Comparison of ENCODE assay signal across 8 cellular contexts in the genomic region with DNA sequence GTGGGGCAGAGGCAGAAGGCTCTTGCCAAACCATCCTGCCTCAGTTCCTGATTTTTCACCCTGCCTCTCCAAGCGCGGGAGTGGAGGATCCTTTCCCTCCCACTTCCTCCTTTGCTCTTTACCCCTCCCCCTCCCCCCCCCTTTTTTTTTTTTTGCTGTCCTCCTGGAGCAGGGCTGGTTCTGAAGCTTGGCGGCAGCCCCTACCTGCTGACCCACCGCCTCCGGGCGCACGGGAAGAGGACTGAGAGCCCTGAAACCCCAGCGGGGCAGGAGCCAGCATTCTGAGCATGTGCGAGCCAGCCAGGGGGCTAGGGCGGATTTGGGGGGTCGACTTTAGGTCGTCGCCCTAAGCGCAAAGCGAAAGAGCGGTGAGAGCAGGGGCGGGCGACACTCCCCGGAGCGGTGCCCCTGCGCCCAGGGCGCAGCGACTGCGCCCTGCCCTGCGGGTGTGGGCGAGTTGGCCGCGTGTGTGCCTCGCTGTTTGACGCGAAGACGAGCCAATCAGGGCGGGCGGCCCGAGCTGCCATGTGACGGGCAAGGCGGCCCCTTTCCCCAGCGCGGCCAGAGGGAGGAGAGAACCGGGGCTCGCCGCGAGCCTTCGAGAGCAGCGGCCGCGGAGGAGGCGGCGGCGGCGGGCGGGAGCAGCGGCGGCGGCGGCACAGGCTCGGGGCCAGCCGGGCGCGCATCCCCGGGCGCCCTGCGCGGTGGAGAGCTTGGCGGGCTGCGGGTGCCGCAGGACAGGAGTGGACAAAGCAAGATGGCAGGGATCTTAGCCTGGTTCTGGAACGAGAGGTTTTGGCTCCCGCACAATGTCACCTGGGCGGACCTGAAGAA. TPM values are rescaled to one million over a fixed set of nuclear protein-coding genes. Genes with fewer than 3 reads are reported as not detected.
DNase-seq lines count a peak whose midpoint lies in the region; ATAC-seq, FAIRE-seq and TF ChIP-seq lines count a peak whose summit lies in the region.

A gene with protein sequence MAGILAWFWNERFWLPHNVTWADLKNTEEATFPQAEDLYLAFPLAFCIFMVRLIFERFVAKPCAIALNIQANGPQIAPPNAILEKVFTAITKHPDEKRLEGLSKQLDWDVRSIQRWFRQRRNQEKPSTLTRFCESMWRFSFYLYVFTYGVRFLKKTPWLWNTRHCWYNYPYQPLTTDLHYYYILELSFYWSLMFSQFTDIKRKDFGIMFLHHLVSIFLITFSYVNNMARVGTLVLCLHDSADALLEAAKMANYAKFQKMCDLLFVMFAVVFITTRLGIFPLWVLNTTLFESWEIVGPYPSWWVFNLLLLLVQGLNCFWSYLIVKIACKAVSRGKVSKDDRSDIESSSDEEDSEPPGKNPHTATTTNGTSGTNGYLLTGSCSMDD (plus strand): TSS at position 581 of the 834 bp plus-strand sequence. CDS start 177 bp downstream, at position 758.

- peaks cover 44% of the 10 kb centered on the region for H3K79me2 ChIP-seq in smooth muscle cell (ENCODE audit: low read depth)

- peak within 1 kb of the TSS; percentile 89 for H3K27ac ChIP-seq in WERI-Rb-1
- H3K27ac ChIP-seq in smooth muscle cell (ENCODE audit: low read depth): no peak within 1 kb of the TSS

- DNase-seq in SHP77 (lab: John Stamatoyannopoulos, UW) (peak; percentile 72 to 79), SHP77 treated with DMSO at 0.1 percent for 48 hours (lab: John Stamatoyannopoulos, UW) (no peak), NCI-H2081 treated with DMSO at 0.1 percent for 48 hours (lab: John Stamatoyannopoulos, UW) (peak; percentile 73), WERI-Rb-1 (peak; percentile 94), bronchial epithelial cell (ENCODE audit: low read depth) (peak; percentile 84), immature natural killer cell (peak; percentile 87), smooth muscle cell (lab: John Stamatoyannopoulos, UW; ENCODE audit: unreplicated experiment) (peak; percentile 84)

- H3K9ac ChIP-seq in smooth muscle cell (ENCODE audit: low read depth): peak within 1 kb of the TSS; percentile 81

- no peaks in the 10 kb centered on the region for H3F3A ChIP-seq in smooth muscle cell (ENCODE audit: low read depth)

- H3K4me1 ChIP-seq in smooth muscle cell (ENCODE audit: low read depth): peaks cover 12% of the 10 kb centered on the region

- TF ChIP-seq CTCF in WERI-Rb-1 (IDR thresholded peaks at IDR 0.05; ENCODE audit: low read depth, low read length) (no peak), bronchial epithelial cell (IDR thresholded peaks at IDR 0.05; ENCODE audit: insufficient read depth, low read length, severe bottlenecking) (no peak), smooth muscle cell (IDR thresholded peaks at IDR 0.05; ENCODE audit: borderline replicate concordance, insufficient read depth, poor library complexity, severe bottlenecking) (no peak)

- no peaks in the 10 kb centered on the region for H3K9me3 Mint-ChIP-seq in immature natural killer cell

- H3K4me3 Mint-ChIP-seq in immature natural killer cell: peak within 1 kb of the TSS in 2 of 5 donors; percentile 90 to 92

- H3K27me3 Mint-ChIP-seq in immature natural killer cell (ENCODE audit: low read depth in 3 of 3): peaks cover 0 to 3% (median 2%) of the 10 kb centered on the region in 3 donors

- no peaks in the 10 kb centered on the region for H3K36me3 Mint-ChIP-seq in immature natural killer cell

- FAIRE-seq in bronchial epithelial cell (lab: Jason Lieb, UNC): no peak

- peaks cover 6% of the 10 kb centered on the region for H3K9me3 ChIP-seq in WERI-Rb-1 (ENCODE audit: severe bottlenecking)
- no peaks in the 10 kb centered on the region for H3K9me3 ChIP-seq in smooth muscle cell (replicated peaks; ENCODE audit: low read depth)

- H3K4me2 ChIP-seq in smooth muscle cell: peak within 1 kb of the TSS; percentile 95

- H3K27me3 ChIP-seq in WERI-Rb-1 (ENCODE audit: insufficient read depth, low read depth, severe bottlenecking) (no peaks in the 10 kb centered on the region), bronchial epithelial cell (ENCODE audit: control insufficient read depth, insufficient read depth, low read length) (no peaks in the 10 kb centered on the region), smooth muscle cell (ENCODE audit: low read depth) (no peaks in the 10 kb centered on the region)

- peak within 1 kb of the TSS; percentile 93 for H3K4me3 ChIP-seq in WERI-Rb-1 (ENCODE audit: low read depth, low read length)
- H3K4me3 ChIP-seq in bronchial epithelial cell (ENCODE audit: low read depth, low read length): peak within 1 kb of the TSS; percentile 91
- peak within 1 kb of the TSS; percentile 92 for H3K4me3 ChIP-seq in smooth muscle cell

- peaks cover 34% of the 10 kb centered on the region for H4K20me1 ChIP-seq in smooth muscle cell (ENCODE audit: low read depth)

- H3K27ac Mint-ChIP-seq in immature natural killer cell: peak within 1 kb of the TSS in 5 of 6 donors; percentile 12 to 73 (median 68)

- peak within 1 kb of the TSS; percentile 95 for H2AFZ ChIP-seq in smooth muscle cell (ENCODE audit: low read depth)

- WGBS in smooth muscle cell (ENCODE audit: low lambda C conversion rate): 1% methylated on average over 49 of the region's 70 CpGs

- H3K36me3 ChIP-seq in WERI-Rb-1 (peaks cover 3% of the 10 kb centered on the region), bronchial epithelial cell (ENCODE audit: control insufficient read depth, insufficient read depth, low read length) (no peaks in the 10 kb centered on the region), smooth muscle cell (ENCODE audit: low read depth) (no peaks in the 10 kb centered on the region)

- H3K4me1 Mint-ChIP-seq in immature natural killer cell: peaks cover 23 to 37% of the 10 kb centered on the region in 2 donors

- ATAC-seq in HG02970 (IDR thresholded peaks at IDR 0.05; ENCODE audit: low FRiP score, unreplicated experiment): peak; percentile 92

RNA-seq across cellular contexts. Expression of the gene that starts here (rescaled TPM):
- total RNA-seq in bronchial epithelial cell: 50.8 and 55.3 TPM in 2 replicates
- polyA plus RNA-seq in immature natural killer cell: 1 to 10 TPM; 2.4 to 9.2 (median 5.6) TPM
- 26.6 and 28.1 TPM in 2 replicates for total RNA-seq in smooth muscle cell
- 9.2 and 10.7 TPM in 2 replicates for polyA plus RNA-seq in smooth muscle cell
